Comparison of ENCODE assay signal across 9 cellular contexts in the genomic region with DNA sequence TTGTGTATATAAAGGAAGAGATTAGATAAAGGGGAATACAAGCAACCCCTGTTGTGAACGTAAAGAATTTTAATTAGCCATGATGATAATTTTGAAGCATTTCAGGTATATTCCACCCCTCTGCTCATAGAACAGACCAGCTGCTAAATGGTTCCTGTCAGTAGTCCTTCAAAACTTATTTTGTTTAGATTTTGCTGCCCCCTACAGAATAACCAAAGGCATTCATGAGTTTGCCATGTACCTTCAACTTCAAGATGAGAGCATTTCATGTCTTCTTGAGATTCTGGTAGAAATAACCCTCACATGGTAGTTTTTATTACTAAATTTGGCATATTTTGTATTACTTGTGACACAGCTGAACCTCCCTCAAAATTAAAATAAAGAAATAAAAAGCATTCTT.
A peak's percentile ranks its signal among the peaks of the same experiment; 100 is the strongest.
DNase-seq lines count a peak whose midpoint lies in the region; ATAC-seq and TF ChIP-seq lines count a peak whose summit lies in the region.
"Had no signal": no experiment of that assay in that cellular context is flagged by ENCODE, and none has a peak within 500 bp of the region (broad histone marks: within the 10 kb centered on the region; RNA-seq: fewer than 3 reads in every experiment).

No MANE protein-coding gene starts in this region.

- ATAC-seq in naive thymus-derived CD4-positive, alpha-beta T cell: no peak
- no peak for ATAC-seq in GM18873 (IDR thresholded peaks at IDR 0.05; ENCODE audit: low FRiP score, unreplicated experiment)
- ATAC-seq in HG03469 (IDR thresholded peaks at IDR 0.05; ENCODE audit: unreplicated experiment): no peak

- H3K27me3 Mint-ChIP-seq in naive thymus-derived CD4-positive, alpha-beta T cell: no peaks in the 10 kb centered on the region
- H3K27me3 Mint-ChIP-seq: central memory CD8-positive, alpha-beta T cell had no signal

- H3K36me3 ChIP-seq in KMS-11 (ENCODE audit: insufficient read depth): no peaks in the 10 kb centered on the region
- no peaks in the 10 kb centered on the region for H3K36me3 ChIP-seq in SK-N-MC (ENCODE audit: insufficient read depth, low read length)
- no peaks in the 10 kb centered on the region for H3K36me3 ChIP-seq in kidney epithelial cell (ENCODE audit: control insufficient read depth, insufficient read depth, low read length)
- no peaks in the 10 kb centered on the region for H3K36me3 ChIP-seq in naive thymus-derived CD4-positive, alpha-beta T cell (ENCODE audit: control insufficient read depth in 2 of 3, insufficient read depth in 3 of 3, low read length in 3 of 3)

- 0 out of 2 replicates have a peak, but pooled peaks have one; percentile 30 for TF ChIP-seq CTCF in KMS-11 (conservative IDR thresholded peaks at IDR 0.05; ENCODE audit: low read depth, low read length)
- TF ChIP-seq CTCF in kidney epithelial cell (IDR thresholded peaks at IDR 0.05; ENCODE audit: insufficient read depth, low read length, poor library complexity, severe bottlenecking): peak; percentile 52
- no peak for TF ChIP-seq CTCF in foreskin fibroblast (IDR thresholded peaks at IDR 0.05; ENCODE audit: low read depth, low read length)

- peaks cover 0 to 3% (median 0%) of the 10 kb centered on the region in 11 donors for H3K9me3 Mint-ChIP-seq in naive thymus-derived CD4-positive, alpha-beta T cell

- H3K36me3 Mint-ChIP-seq in naive thymus-derived CD4-positive, alpha-beta T cell: no peaks in the 10 kb centered on the region

- no peaks in the 10 kb centered on the region for H3K79me2 ChIP-seq in KMS-11 (ENCODE audit: insufficient read depth, low read depth)

- H3K4me1 ChIP-seq in KMS-11 (ENCODE audit: low read depth, poor library complexity, severe bottlenecking): no peaks in the 10 kb centered on the region
- H3K4me1 ChIP-seq in naive thymus-derived CD4-positive, alpha-beta T cell (ENCODE audit: control insufficient read depth in 2 of 2, insufficient read depth in 2 of 2, low read length in 2 of 2): no peaks in the 10 kb centered on the region

- H3K27ac Mint-ChIP-seq in naive thymus-derived CD4-positive, alpha-beta T cell: no peak overlapping the region

- no peak overlapping the region for H3K4me2 ChIP-seq in KMS-11

- H4K20me1 ChIP-seq in KMS-11 (ENCODE audit: insufficient read depth): no peaks in the 10 kb centered on the region

- POLR2A ChIA-PET in naive thymus-derived CD4-positive, alpha-beta T cell (lab: Charles Lee): no interaction called here

- peak; percentile 15 for DNase-seq in DMS114 treated with DMSO at 0.1 percent for 48 hours (lab: John Stamatoyannopoulos, UW; ENCODE audit: unreplicated experiment)
- DNase-seq in SK-N-MC (ENCODE audit: low read depth, low spot score): peak; percentile 51
- no peak for DNase-seq in kidney epithelial cell (ENCODE audit: low read depth)
- no peak for DNase-seq in foreskin fibroblast
- no peak for DNase-seq in naive thymus-derived CD4-positive, alpha-beta T cell

- H3K9me3 ChIP-seq in SK-N-MC (ENCODE audit: low read depth, low read length): no peaks in the 10 kb centered on the region
- H3K9me3 ChIP-seq in naive thymus-derived CD4-positive, alpha-beta T cell (ENCODE audit: control insufficient read depth in 2 of 3, low read length in 3 of 3): no peaks in the 10 kb centered on the region

- CTCF ChIA-PET in naive thymus-derived CD4-positive, alpha-beta T cell (lab: Charles Lee): no interaction called here

- no peak overlapping the region for H3K4me3 Mint-ChIP-seq in naive thymus-derived CD4-positive, alpha-beta T cell
- H3K4me3 Mint-ChIP-seq: central memory CD8-positive, alpha-beta T cell had no signal

- no peak overlapping the region for H3K27ac ChIP-seq in KMS-11
- peak overlapping the region; percentile 38; the same call in 1 of the 2 replicates for H3K27ac ChIP-seq in SK-N-MC
- no peak overlapping the region for H3K27ac ChIP-seq in naive thymus-derived CD4-positive, alpha-beta T cell (ENCODE audit: low read depth, low read length)

- no peak overlapping the region for H2AFZ ChIP-seq in KMS-11 (ENCODE audit: low read depth)

- H3K9ac ChIP-seq in KMS-11: no peak overlapping the region
- peak overlapping the region; percentile 25 for H3K9ac ChIP-seq in SK-N-MC (ENCODE audit: insufficient read length)

- no peaks in the 10 kb centered on the region for H3K4me1 Mint-ChIP-seq in naive thymus-derived CD4-positive, alpha-beta T cell
- H3K4me1 Mint-ChIP-seq: central memory CD8-positive, alpha-beta T cell had no signal

- no peak overlapping the region for H3K4me3 ChIP-seq in KMS-11 (IDR thresholded peaks at IDR 0.05; ENCODE audit: insufficient read depth, low read depth, low read length)
- H3K4me3 ChIP-seq in SK-N-MC: no peak overlapping the region
- H3K4me3 ChIP-seq in kidney epithelial cell (ENCODE audit: low read depth, low read length): no peak overlapping the region
- H3K4me3 ChIP-seq in foreskin fibroblast (ENCODE audit: low read depth in 1 of 2, low read length in 2 of 2): no peak overlapping the region
- H3K4me3 ChIP-seq in naive thymus-derived CD4-positive, alpha-beta T cell (ENCODE audit: low read length): no peak overlapping the region

- intact Hi-C loops in naive thymus-derived CD4-positive, alpha-beta T cell (cut with micrococcal nuclease): no loop called here

- no peaks in the 10 kb centered on the region for H3K27me3 ChIP-seq in KMS-11 (ENCODE audit: insufficient read depth, low read depth)
- no peaks in the 10 kb centered on the region for H3K27me3 ChIP-seq in kidney epithelial cell (ENCODE audit: control insufficient read depth, insufficient read depth, low read length)
- no peaks in the 10 kb centered on the region for H3K27me3 ChIP-seq in naive thymus-derived CD4-positive, alpha-beta T cell (ENCODE audit: control insufficient read depth in 2 of 2, insufficient read depth in 2 of 2, low read length in 2 of 2)

Comparison
In these comparisons a context has a peak if more than half of its experiments do, and no peak if none do; other contexts are left out.
1. DNase-seq: peak in DMS114 treated with DMSO at 0.1 percent for 48 hours (single experiment) and SK-N-MC (single experiment); none in kidney epithelial cell (single experiment), foreskin fibroblast (0 of 2) and naive thymus-derived CD4-positive, alpha-beta T cell (0 of 9).